In the genomic region with DNA sequence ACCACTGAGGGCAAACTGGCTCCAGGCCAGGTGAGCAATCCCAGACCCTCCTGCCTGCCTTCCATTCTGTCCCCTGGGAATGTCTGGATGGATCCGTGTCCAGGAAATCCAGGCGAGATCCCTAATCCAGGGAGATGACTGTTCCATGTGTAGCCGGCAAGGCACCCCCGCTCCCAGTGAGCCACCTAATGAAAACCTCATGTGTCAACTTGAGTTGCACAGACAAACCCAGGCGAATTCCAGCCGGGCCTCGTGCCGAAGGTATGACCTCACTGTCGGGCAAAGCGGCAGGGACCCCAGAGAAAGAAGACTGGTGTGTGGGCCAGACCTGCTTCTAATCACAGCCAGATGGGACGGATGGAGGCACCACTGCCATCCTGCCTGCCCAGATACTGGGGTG, we compare ENCODE assay signal across 22 cellular contexts.
A peak's percentile ranks its signal among the peaks of the same experiment; 100 is the strongest.
DNase-seq lines count a peak whose midpoint lies in the region; ATAC-seq and TF ChIP-seq lines count a peak whose summit lies in the region.
"Had no signal": no experiment of that assay in that cellular context is flagged by ENCODE, and none has a peak within 500 bp of the region (broad histone marks: within the 10 kb centered on the region; RNA-seq: fewer than 3 reads in every experiment).

No MANE protein-coding gene starts in this region.

- no peak overlapping the region for H3K4me3 ChIP-seq in SK-N-SH (ENCODE audit: low read depth in 2 of 2, low read length in 1 of 2)
- H3K4me3 ChIP-seq in mesenchymal stem cell (ENCODE audit: insufficient read depth in 1 of 2, low read depth in 1 of 2, low read length in 2 of 2), result peak overlapping the region in 1 of 2 experiments; percentile 45
- H3K4me3 ChIP-seq in left lung, result no peak overlapping the region
- H3K4me3 ChIP-seq: cardiac muscle cell, transverse colon had no signal

- no peak overlapping the region for H2BK5ac ChIP-seq in mesenchymal stem cell (ENCODE audit: low read depth, low read length, poor library complexity, severe bottlenecking)

- CTCF ChIA-PET in SK-N-SH (lab: Yijun Ruan, JAX), result no interaction called here

- no peak overlapping the region for H2BK15ac ChIP-seq in mesenchymal stem cell (ENCODE audit: low read depth, poor library complexity, severe bottlenecking)

- H3K9me3 ChIP-seq in SK-N-SH (no peaks in the 10 kb centered on the region), mesenchymal stem cell (ENCODE audit: control insufficient read depth, low read length) (peaks cover 4% of the 10 kb centered on the region), left lung (no peaks in the 10 kb centered on the region)

- H2AFZ ChIP-seq in SK-N-SH (ENCODE audit: low read depth), result no peak overlapping the region
- H2AFZ ChIP-seq in mesenchymal stem cell (ENCODE audit: low read depth, low read length), result no peak overlapping the region

- DNase-seq in AG08395 (ENCODE audit: low spot score), result peak; percentile 85
- peak; percentile 40 for DNase-seq in GOT3 (lab: John Stamatoyannopoulos, UW)
- peak; percentile 88 for DNase-seq in SK-N-SH
- no peak for DNase-seq in mesenchymal stem cell
- DNase-seq in SKM-1 (lab: John Stamatoyannopoulos, UW; ENCODE audit: unreplicated experiment), result no peak
- DNase-seq in left lung, result no peak
- no peak for DNase-seq in stimulated activated CD4-positive, alpha-beta T cell treated with anti-CD3 and anti-CD28 coated beads, Interleukin-4, amount 100 ng/mL, for 1 hour
- DNase-seq: activated naive CD8-positive, alpha-beta T cell treated with anti-CD3 and anti-CD28 coated beads, Interleukin-2, amount 50 U/mL, for 24 hours; CD4-positive, alpha-beta memory T cell; DND-41; effector memory CD4-positive, alpha-beta T cell; hippocampal formation; NCI-H2029 treated with DMSO at 0.1 percent for 48 hours; NCI-H524 treated with DMSO at 0.1 percent for 48 hours; T1000; transverse colon had no signal

- no peak overlapping the region for H3K9ac ChIP-seq in SK-N-SH
- H3K9ac ChIP-seq in mesenchymal stem cell (ENCODE audit: low read length), result peak overlapping the region; percentile 55

- peak overlapping the region in 1 of 2 experiments; percentile 89; a peak in 2 of 4 replicates for H3K27ac ChIP-seq in SK-N-SH (ENCODE audit: low read depth in 2 of 2, low read length in 1 of 2)
- H3K27ac ChIP-seq in mesenchymal stem cell (ENCODE audit: low read length, poor library complexity, severe bottlenecking), result no peak overlapping the region
- H3K27ac ChIP-seq in left lung, result no peak overlapping the region
- H3K27ac ChIP-seq: cardiac muscle cell, transverse colon had no signal

- H2AK5ac ChIP-seq in mesenchymal stem cell (ENCODE audit: low read length, severe bottlenecking), result no peak overlapping the region

- no peaks in the 10 kb centered on the region for H3F3A ChIP-seq in SK-N-SH (replicated peaks; ENCODE audit: insufficient read depth)

- 2% methylated on average over 9 of the region's 11 CpGs for WGBS in SK-N-SH (ENCODE audit: low lambda C conversion rate)
- 84% methylated on average over 11 of the region's 11 CpGs for whole genome bisulfite sequencing in mesenchymal stem cell

- peak in 1 of 2 experiments; percentile 71; a peak in 2 of 4 replicates for TF ChIP-seq EP300 in SK-N-SH (IDR thresholded peaks at IDR 0.05; ENCODE audit: borderline replicate concordance in 1 of 2, low read depth in 1 of 2, low read length in 1 of 2)

- no peak overlapping the region for H2BK120ac ChIP-seq in mesenchymal stem cell (ENCODE audit: low read depth, low read length)

- H3K79me1 ChIP-seq in mesenchymal stem cell (replicated peaks; ENCODE audit: low read length, poor library complexity, severe bottlenecking), result no peaks in the 10 kb centered on the region

- H4K8ac ChIP-seq in mesenchymal stem cell (ENCODE audit: low read length), result no peak overlapping the region

- H3K18ac ChIP-seq in mesenchymal stem cell (ENCODE audit: low read depth in 1 of 2, low read length in 2 of 2), result no peak overlapping the region

- no peak for ATAC-seq in HG03571 (IDR thresholded peaks at IDR 0.05; ENCODE audit: unreplicated experiment)
- no peak for ATAC-seq in left lung
- ATAC-seq: activated CD4-positive, CD25-positive, alpha-beta regulatory T cell treated with anti-CD3 and anti-CD28 coated beads, Interleukin-2, amount 50 U/mL, for 24 hours; activated naive CD8-positive, alpha-beta T cell treated with anti-CD3 and anti-CD28 coated beads, Interleukin-2, amount 50 U/mL, for 24 hours; activated T-helper 17 cell treated with anti-CD3 and anti-CD28 coated beads, Interleukin-2, amount 50 U/mL, for 72 hours; HCT116; stimulated activated effector memory CD8-positive, alpha-beta T cell treated with anti-CD3 and anti-CD28 coated beads, Interleukin-12 subunit alpha, Interleukin-12 subunit beta, amount 100 ng/mL, for 72 hours had no signal

- no peaks in the 10 kb centered on the region for H3K36me3 ChIP-seq in SK-N-SH (replicated peaks in 1 of 2; ENCODE audit: control insufficient read depth in 1 of 2, insufficient read depth in 2 of 2, low read length in 1 of 2)
- H3K36me3 ChIP-seq in mesenchymal stem cell (ENCODE audit: control insufficient read depth in 1 of 2, insufficient read depth in 2 of 2, low read depth in 1 of 2, low read length in 2 of 2), result no peaks in the 10 kb centered on the region
- no peaks in the 10 kb centered on the region for H3K36me3 ChIP-seq in left lung
- H3K36me3 ChIP-seq: cardiac muscle cell, transverse colon had no signal

- H2BK12ac ChIP-seq in mesenchymal stem cell (ENCODE audit: low read length in 2 of 2), result no peak overlapping the region

- no peak overlapping the region for H4K91ac ChIP-seq in mesenchymal stem cell (ENCODE audit: low read length)

- H3K79me2 ChIP-seq in SK-N-SH (ENCODE audit: insufficient read depth), result no peaks in the 10 kb centered on the region

- H3K4me2 ChIP-seq in SK-N-SH (no peak overlapping the region), mesenchymal stem cell (ENCODE audit: low read length, poor library complexity, severe bottlenecking) (no peak overlapping the region)

- H4K20me1 ChIP-seq in SK-N-SH (ENCODE audit: insufficient read depth), result no peaks in the 10 kb centered on the region

- no peak overlapping the region for H3K23ac ChIP-seq in mesenchymal stem cell (ENCODE audit: low read length in 2 of 2)

- TF ChIP-seq RAD21 in SK-N-SH (IDR thresholded peaks at IDR 0.05; ENCODE audit: low read length), result 0 out of 2 replicates have a peak, but pooled peaks have one; percentile 30

- no peak overlapping the region for H3K14ac ChIP-seq in mesenchymal stem cell (ENCODE audit: low read length in 2 of 2)

- POLR2A ChIA-PET in SK-N-SH (lab: Yijun Ruan, JAX), result no interaction called here

- H3K4me1 ChIP-seq in SK-N-SH (ENCODE audit: control insufficient read depth in 1 of 2, insufficient read depth in 2 of 2, low read depth in 1 of 2, low read length in 1 of 2) (peaks cover 0 to 11% of the 10 kb centered on the region in 2 experiments; a peak in 2 of 4 replicates), mesenchymal stem cell (ENCODE audit: control insufficient read depth, insufficient read depth, low read depth, low read length) (no peaks in the 10 kb centered on the region), left lung (no peaks in the 10 kb centered on the region)
- H3K4me1 ChIP-seq: transverse colon had no signal

- H3K27me3 ChIP-seq in SK-N-SH (ENCODE audit: insufficient read depth) (no peaks in the 10 kb centered on the region), mesenchymal stem cell (ENCODE audit: control insufficient read depth in 1 of 2, insufficient read depth in 1 of 2, low read length in 2 of 2) (peaks cover 0 to 26% of the 10 kb centered on the region in 2 experiments), left lung (no peaks in the 10 kb centered on the region)
- H3K27me3 ChIP-seq: cardiac muscle cell, transverse colon had no signal

- TF ChIP-seq CTCF in SK-N-SH (IDR thresholded peaks at IDR 0.05) (no peak), left lung (IDR thresholded peaks at IDR 0.05) (no peak)

- no peaks in the 10 kb centered on the region for H3K9me2 ChIP-seq in SK-N-SH

- intact Hi-C loops in left lung (cut with DNase I), result no loop called here

- H3K4ac ChIP-seq in mesenchymal stem cell (ENCODE audit: low read depth in 1 of 2, low read length in 2 of 2), result no peak overlapping the region

TF ChIP-seq in SK-N-SH, 30 proteins besides CTCF, POLR2A, EP300 and RAD21 (continues in another document):
- peak; percentile 65 for TF ChIP-seq GATA2 (CRISPR knock-in tag; IDR thresholded peaks at IDR 0.05)
- TF ChIP-seq GABPA (IDR thresholded peaks at IDR 0.05; ENCODE audit: low read depth), result no peak
- no peak for TF ChIP-seq SIN3A (IDR thresholded peaks at IDR 0.05; ENCODE audit: borderline replicate concordance, low read depth, low read length)
- TF ChIP-seq NRF1 (IDR thresholded peaks at IDR 0.05; ENCODE audit: low read depth, low read length), result no peak
- TF ChIP-seq TCF12 (IDR thresholded peaks at IDR 0.05), result peak; percentile 57
- TF ChIP-seq RFX5 (IDR thresholded peaks at IDR 0.05; ENCODE audit: low read length), result no peak; the same call in 1 of the 2 replicates
- TF ChIP-seq FOXJ3 (CRISPR knock-in tag; IDR thresholded peaks at IDR 0.05), result 0 out of 2 replicates have a peak, but pooled peaks have one; percentile 29
- TF ChIP-seq CHD2 (IDR thresholded peaks at IDR 0.05; ENCODE audit: low read length, partially characterized antibody), result peak; percentile 91
- TF ChIP-seq, protein P1, sequence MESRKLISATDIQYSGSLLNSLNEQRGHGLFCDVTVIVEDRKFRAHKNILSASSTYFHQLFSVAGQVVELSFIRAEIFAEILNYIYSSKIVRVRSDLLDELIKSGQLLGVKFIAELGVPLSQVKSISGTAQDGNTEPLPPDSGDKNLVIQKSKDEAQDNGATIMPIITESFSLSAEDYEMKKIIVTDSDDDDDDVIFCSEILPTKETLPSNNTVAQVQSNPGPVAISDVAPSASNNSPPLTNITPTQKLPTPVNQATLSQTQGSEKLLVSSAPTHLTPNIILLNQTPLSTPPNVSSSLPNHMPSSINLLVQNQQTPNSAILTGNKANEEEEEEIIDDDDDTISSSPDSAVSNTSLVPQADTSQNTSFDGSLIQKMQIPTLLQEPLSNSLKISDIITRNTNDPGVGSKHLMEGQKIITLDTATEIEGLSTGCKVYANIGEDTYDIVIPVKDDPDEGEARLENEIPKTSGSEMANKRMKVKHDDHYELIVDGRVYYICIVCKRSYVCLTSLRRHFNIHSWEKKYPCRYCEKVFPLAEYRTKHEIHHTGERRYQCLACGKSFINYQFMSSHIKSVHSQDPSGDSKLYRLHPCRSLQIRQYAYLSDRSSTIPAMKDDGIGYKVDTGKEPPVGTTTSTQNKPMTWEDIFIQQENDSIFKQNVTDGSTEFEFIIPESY (IDR thresholded peaks at IDR 0.05; ENCODE audit: borderline replicate concordance, low read depth), result no peak

Comparison
In these comparisons a context has a peak if more than half of its experiments do, and no peak if none do; other contexts are left out.
1. DNase-seq: peak in AG08395 (single experiment), GOT3 (single experiment) and SK-N-SH (single experiment); none in mesenchymal stem cell (single experiment), SKM-1 (single experiment), left lung (0 of 2) and stimulated activated CD4-positive, alpha-beta T cell treated with anti-CD3 and anti-CD28 coated beads, Interleukin-4, amount 100 ng/mL, for 1 hour (single experiment).